9 cellular contexts compared by ENCODE assay signal in genomic region chr20:23668477-23668951, GRCh38. TPM values are rescaled to one million over a fixed set of nuclear protein-coding genes. Genes with fewer than 3 reads are reported as not detected.
DNase-seq lines count a peak whose midpoint lies in the region; ATAC-seq and TF ChIP-seq lines count a peak whose summit lies in the region.
"Had no signal": no experiment of that assay in that cellular context is flagged by ENCODE, and none has a peak within 500 bp of the region (broad histone marks: within the 10 kb centered on the region; RNA-seq: fewer than 3 reads in every experiment).

No MANE protein-coding gene starts in this region.

- H3K27ac Mint-ChIP-seq in chondrocyte (ENCODE audit: unreplicated experiment), result no peak overlapping the region
- no peak overlapping the region for H3K27ac Mint-ChIP-seq in stimulated activated naive B cell treated with anti-CD40 and anti-IgM and Interleukin-4, amounts not matched to agents 10 μg/mL and 1 μg/mL and 100 μg/mL, for 72 hours

- no peaks in the 10 kb centered on the region for H3K4me1 ChIP-seq in Loucy (ENCODE audit: insufficient read depth, low read length, poor library complexity, severe bottlenecking)
- H3K4me1 ChIP-seq in SK-N-SH (ENCODE audit: control insufficient read depth in 1 of 2, insufficient read depth in 2 of 2, low read depth in 1 of 2, low read length in 1 of 2), result no peaks in the 10 kb centered on the region
- no peaks in the 10 kb centered on the region for H3K4me1 ChIP-seq in right lobe of liver

- TF ChIP-seq RAD21 in SK-N-SH (IDR thresholded peaks at IDR 0.05; ENCODE audit: low read length), result peak; percentile 66

- peaks cover 5% of the 10 kb centered on the region for H3K27me3 Mint-ChIP-seq in chondrocyte (ENCODE audit: low read depth)
- no peaks in the 10 kb centered on the region for H3K27me3 Mint-ChIP-seq in stimulated activated naive B cell treated with anti-CD40 and anti-IgM and Interleukin-4, amounts not matched to agents 10 μg/mL and 1 μg/mL and 100 μg/mL, for 72 hours

- POLR2A ChIA-PET in SK-N-SH (lab: Yijun Ruan, JAX), result no interaction called here

- H3K4me2 ChIP-seq in Loucy (ENCODE audit: low read depth, low read length, poor library complexity, severe bottlenecking) (no peak overlapping the region), SK-N-SH (no peak overlapping the region)

- peaks cover 4% of the 10 kb centered on the region for H3K9me3 Mint-ChIP-seq in chondrocyte (ENCODE audit: low read depth)
- peaks cover 2 to 3% of the 10 kb centered on the region in 2 donors for H3K9me3 Mint-ChIP-seq in stimulated activated naive B cell treated with anti-CD40 and anti-IgM and Interleukin-4, amounts not matched to agents 10 μg/mL and 1 μg/mL and 100 μg/mL, for 72 hours

- ATAC-seq in GM21825 (IDR thresholded peaks at IDR 0.05; ENCODE audit: unreplicated experiment) (peak; percentile 76), right lobe of liver (peak; percentile 82 to 91 (median 87))
- peak; percentile 86 to 89 for ATAC-seq in stimulated activated naive B cell treated with anti-CD40 and anti-IgM and Interleukin-4, amounts not matched to agents 10 μg/mL and 1 μg/mL and 100 μg/mL, for 72 hours (replicated peaks)

- DNase-seq in NCI-H1436 (lab: John Stamatoyannopoulos, UW) (peak; percentile 48), NCI-H1436 treated with DMSO at 0.1 percent for 48 hours (lab: John Stamatoyannopoulos, UW) (no peak), SK-N-SH (peak; percentile 63), chondrocyte (ENCODE audit: low spot score) (no peak), right lobe of liver (no peak)
- DNase-seq in stimulated activated naive B cell treated with anti-CD40 and anti-IgM and Interleukin-4, amounts not matched to agents 10 μg/mL and 1 μg/mL and 100 μg/mL, for 72 hours, result peak; percentile 28

- H3K9me3 ChIP-seq in Loucy (ENCODE audit: insufficient read depth, low read depth, low read length), result no peaks in the 10 kb centered on the region
- H3K9me3 ChIP-seq in SK-N-SH, result no peaks in the 10 kb centered on the region
- H3K9me3 ChIP-seq in right lobe of liver, result no peaks in the 10 kb centered on the region

- H3K27ac ChIP-seq in SK-N-SH (ENCODE audit: low read depth in 2 of 2, low read length in 1 of 2) (no peak overlapping the region), right lobe of liver (no peak overlapping the region)

- H4K20me1 ChIP-seq in Loucy (ENCODE audit: insufficient read depth, low read length, poor library complexity, severe bottlenecking) (no peaks in the 10 kb centered on the region), SK-N-SH (ENCODE audit: insufficient read depth) (no peaks in the 10 kb centered on the region)

- H3K9ac ChIP-seq in Loucy (ENCODE audit: low read depth, low read length, poor library complexity, severe bottlenecking), result no peak overlapping the region
- no peak overlapping the region for H3K9ac ChIP-seq in SK-N-SH

- no peaks in the 10 kb centered on the region for H3F3A ChIP-seq in Loucy (ENCODE audit: low read depth)
- no peaks in the 10 kb centered on the region for H3F3A ChIP-seq in SK-N-SH (replicated peaks; ENCODE audit: insufficient read depth)

- H3K79me2 ChIP-seq in Loucy (ENCODE audit: insufficient read depth, low read length) (no peaks in the 10 kb centered on the region), SK-N-SH (ENCODE audit: insufficient read depth) (no peaks in the 10 kb centered on the region)

- no peak overlapping the region for H3K4me3 Mint-ChIP-seq in chondrocyte (ENCODE audit: unreplicated experiment)
- no peak overlapping the region for H3K4me3 Mint-ChIP-seq in stimulated activated naive B cell treated with anti-CD40 and anti-IgM and Interleukin-4, amounts not matched to agents 10 μg/mL and 1 μg/mL and 100 μg/mL, for 72 hours

- H3K36me3 Mint-ChIP-seq in chondrocyte (ENCODE audit: low read depth), result no peaks in the 10 kb centered on the region
- H3K36me3 Mint-ChIP-seq in stimulated activated naive B cell treated with anti-CD40 and anti-IgM and Interleukin-4, amounts not matched to agents 10 μg/mL and 1 μg/mL and 100 μg/mL, for 72 hours, result no peaks in the 10 kb centered on the region

- no peak for TF ChIP-seq POLR2A in right lobe of liver (IDR thresholded peaks at IDR 0.05)

- intact Hi-C loops in right lobe of liver (cut with DNase I), result no loop called here

- H3K27me3 ChIP-seq in Loucy (ENCODE audit: insufficient read depth, low read length, poor library complexity, severe bottlenecking) (no peaks in the 10 kb centered on the region), SK-N-SH (ENCODE audit: insufficient read depth) (peaks cover 23% of the 10 kb centered on the region; the same call in 1 of the 2 replicates), right lobe of liver (no peaks in the 10 kb centered on the region)

- H2AFZ ChIP-seq in Loucy (ENCODE audit: low read length) (no peak overlapping the region), SK-N-SH (ENCODE audit: low read depth) (no peak overlapping the region)

- CTCF ChIA-PET in SK-N-SH (lab: Yijun Ruan, JAX), result interaction anchor here (0.6 to 1.8 kb wide), 10 partner anchors 8 to 167 kb away, joined by 3 to 5 read pairs (median 3); no protein-coding TSS in a partner anchor

- H3K36me3 ChIP-seq in Loucy (ENCODE audit: insufficient read depth, low read length) (no peaks in the 10 kb centered on the region), SK-N-SH (replicated peaks in 1 of 2; ENCODE audit: control insufficient read depth in 1 of 2, insufficient read depth in 2 of 2, low read length in 1 of 2) (no peaks in the 10 kb centered on the region), right lobe of liver (no peaks in the 10 kb centered on the region)

- H3K4me1 Mint-ChIP-seq in chondrocyte (ENCODE audit: low read depth), result no peaks in the 10 kb centered on the region
- H3K4me1 Mint-ChIP-seq in stimulated activated naive B cell treated with anti-CD40 and anti-IgM and Interleukin-4, amounts not matched to agents 10 μg/mL and 1 μg/mL and 100 μg/mL, for 72 hours, result no peaks in the 10 kb centered on the region

- 5% methylated on average over 4 of the region's 4 CpGs for WGBS in SK-N-SH (ENCODE audit: low lambda C conversion rate)
- 0% methylated on average over 3 of the region's 4 CpGs for WGBS in right lobe of liver (ENCODE audit: insufficient coverage, low coverage, low lambda C conversion rate, missing lambda C conversion rate)

- TF ChIP-seq EP300 in SK-N-SH (IDR thresholded peaks at IDR 0.05; ENCODE audit: borderline replicate concordance in 1 of 2, low read depth in 1 of 2, low read length in 1 of 2), result no peak

- H3K4me3 ChIP-seq in Loucy (ENCODE audit: low read length, poor library complexity, severe bottlenecking), result no peak overlapping the region
- peak overlapping the region in 1 of 2 experiments; percentile 20; a peak in 1 of 4 replicates for H3K4me3 ChIP-seq in SK-N-SH (ENCODE audit: low read depth in 2 of 2, low read length in 1 of 2)
- no peak overlapping the region for H3K4me3 ChIP-seq in right lobe of liver

- TF ChIP-seq CTCF in Loucy (conservative IDR thresholded peaks at IDR 0.05; ENCODE audit: low read length) (peak; percentile 86), SK-N-SH (IDR thresholded peaks at IDR 0.05) (peak; percentile 89), chondrocyte (IDR thresholded peaks at IDR 0.05) (peak; percentile 88), right lobe of liver (IDR thresholded peaks at IDR 0.05) (peak; percentile 60 to 89 (median 81))

- no peaks in the 10 kb centered on the region for H3K9me2 ChIP-seq in Loucy (replicated peaks; ENCODE audit: low read depth, low read length)
- no peaks in the 10 kb centered on the region for H3K9me2 ChIP-seq in SK-N-SH

TF ChIP-seq in SK-N-SH, 30 proteins besides CTCF, POLR2A, EP300 and RAD21:
- TF ChIP-seq SMC3 (IDR thresholded peaks at IDR 0.05; ENCODE audit: low read depth, low read length) (peak; percentile 38), IRF3 (IDR thresholded peaks at IDR 0.05; ENCODE audit: low read depth, low read length) (no peak)

RNA-seq across cellular contexts. Expression of gene CST4, which starts 20.3 kb away (rescaled TPM):
- not detected in 2 replicates for polyA plus RNA-seq in SK-N-SH (2012; rRNA removed)
- not detected in 2 replicates for polyA plus RNA-seq in SK-N-SH (2012; cell fraction: cytosol; rRNA removed)
- polyA plus RNA-seq in SK-N-SH (2012; cell fraction: nucleus; rRNA removed), result not detected in 2 replicates
- total RNA-seq in chondrocyte (not detected in 3 replicates), right lobe of liver (not detected)
- total RNA-seq: temporal lobe had no signal

RNA-seq across cellular contexts. Expression of gene CST3, which starts 30.8 kb away (rescaled TPM):
- 328 and 428 TPM in 2 replicates for polyA plus RNA-seq in SK-N-SH (2012; rRNA removed)
- polyA plus RNA-seq in SK-N-SH (2012; cell fraction: cytosol; rRNA removed), result 172 and 280 TPM in 2 replicates
- polyA plus RNA-seq in SK-N-SH (2012; cell fraction: nucleus; rRNA removed), result 113 and 174 TPM in 2 replicates
- total RNA-seq in chondrocyte (452 to 487 TPM (median 481 TPM) in 3 replicates), right lobe of liver (1,000 to 10,000 TPM in 1 of 6 experiments, 100 to 1,000 TPM in 5; 504 to 1,394 (median 638) TPM)

Comparison
In these comparisons a context has a peak if more than half of its experiments do, and no peak if none do; other contexts are left out.
1. DNase-seq: peak in NCI-H1436 (single experiment), SK-N-SH (single experiment) and stimulated activated naive B cell treated with anti-CD40 and anti-IgM and Interleukin-4, amounts not matched to agents 10 μg/mL and 1 μg/mL and 100 μg/mL, for 72 hours (single experiment); none in NCI-H1436 treated with DMSO at 0.1 percent for 48 hours (single experiment), chondrocyte (single experiment) and right lobe of liver (0 of 3).
2. Peak in every context shown above with its lines, with median percentiles within 50 percentile points of each other: ATAC-seq and CTCF ChIP-seq.